Comparison of ENCODE assay signal across 10 cellular contexts in genomic region chr6:166006593-166007301, GRCh38.
DNase-seq lines count a peak whose midpoint lies in the region; ATAC-seq, FAIRE-seq and TF ChIP-seq lines count a peak whose summit lies in the region.
"Had no signal": no experiment of that assay in that cellular context is flagged by ENCODE, and none has a peak within 500 bp of the region (broad histone marks: within the 10 kb centered on the region; RNA-seq: fewer than 3 reads in every experiment).

No MANE protein-coding gene starts in this region.

- H3K36me3 Mint-ChIP-seq in astrocyte (ENCODE audit: low read depth, unreplicated experiment): no peaks in the 10 kb centered on the region
- H3K36me3 Mint-ChIP-seq in activated T-cell treated with anti-CD3 and anti-CD28 coated beads, Interleukin-2, amount 50 U/mL, for 24 hours (ENCODE audit: low read depth): no peaks in the 10 kb centered on the region

- H3K4me1 Mint-ChIP-seq in astrocyte (ENCODE audit: low read depth, unreplicated experiment): peaks cover 28% of the 10 kb centered on the region
- peaks cover 7% of the 10 kb centered on the region for H3K4me1 Mint-ChIP-seq in activated T-cell treated with anti-CD3 and anti-CD28 coated beads, Interleukin-2, amount 50 U/mL, for 24 hours (ENCODE audit: low read depth)

- H3K27me3 ChIP-seq in astrocyte (ENCODE audit: insufficient read depth, low read length) (no peaks in the 10 kb centered on the region), stomach (peaks cover 6 to 71% (median 48%) of the 10 kb centered on the region in 3 donors)

- CTCF ChIA-PET in HEK293 (lab: Yijun Ruan, JAX): interaction anchor here (0.8 to 1.8 kb wide), 7 partner anchors 14 to 124 kb away, joined by 3 to 8 read pairs (median 3); no protein-coding TSS in a partner anchor

- WGBS in stomach, 5 donors: 9 to 14% (median 10%) methylated on average over 12 of the region's 12 CpGs

- DNase-seq in astrocyte (ENCODE audit: low read depth) (peak; percentile 87), iris pigment epithelial cell (ENCODE audit: low read depth) (peak; percentile 71), stomach (no peak), foreskin melanocyte (no peak), SKM-1 treated with dmso at 0.1 percent for 144 hours (lab: John Stamatoyannopoulos, UW; ENCODE audit: unreplicated experiment) (no peak)
- DNase-seq in activated T-cell treated with anti-CD3 and anti-CD28 coated beads, Interleukin-2, amount 50 U/mL, for 24 hours: no peak
- DNase-seq: Karpas-422; stimulated activated naive CD4-positive, alpha-beta T cell had no signal

- POLR2A ChIA-PET in HEK293 (lab: Yijun Ruan, JAX): no interaction called here

- peak overlapping the region; percentile 17; the same call in 1 of the 2 replicates for H3K27ac ChIP-seq in HEK293 (ENCODE audit: extremely low read depth, low read depth, low read length)
- H3K27ac ChIP-seq in astrocyte (ENCODE audit: low read depth, low read length): peak overlapping the region; percentile 79
- H3K27ac ChIP-seq in stomach: peak overlapping the region; percentile 17 to 89 (median 74)

- H3K36me3 ChIP-seq in HEK293 (ENCODE audit: control insufficient read depth in 2 of 2, insufficient read depth in 1 of 2, low read length in 2 of 2) (no peaks in the 10 kb centered on the region), astrocyte (ENCODE audit: insufficient read depth, low read length) (no peaks in the 10 kb centered on the region), stomach (no peaks in the 10 kb centered on the region)

- peaks cover 13% of the 10 kb centered on the region for H3K4me1 ChIP-seq in HEK293 (ENCODE audit: control insufficient read depth, insufficient read depth, low read length)
- H3K4me1 ChIP-seq in astrocyte (ENCODE audit: insufficient read depth, low read length): peaks cover 31% of the 10 kb centered on the region
- H3K4me1 ChIP-seq in stomach: peaks cover 32 to 51% (median 45%) of the 10 kb centered on the region in 4 donors

- H3K9me3 Mint-ChIP-seq in astrocyte (ENCODE audit: unreplicated experiment): peaks cover 9% of the 10 kb centered on the region
- no peaks in the 10 kb centered on the region for H3K9me3 Mint-ChIP-seq in activated T-cell treated with anti-CD3 and anti-CD28 coated beads, Interleukin-2, amount 50 U/mL, for 24 hours

- peak; percentile 17 for FAIRE-seq in astrocyte (lab: Jason Lieb, UNC)

- intact Hi-C loops in stomach (cut with DNase I; ENCODE audit: low total_unique reads): no loop called here

- H4K20me1 ChIP-seq in astrocyte (ENCODE audit: insufficient read depth, low read length): no peaks in the 10 kb centered on the region

- H3K9me3 ChIP-seq in HEK293 (ENCODE audit: control insufficient read depth, insufficient read depth, low read depth, low read length): no peaks in the 10 kb centered on the region
- no peaks in the 10 kb centered on the region for H3K9me3 ChIP-seq in astrocyte (ENCODE audit: insufficient read depth, low read depth, low read length)
- no peaks in the 10 kb centered on the region for H3K9me3 ChIP-seq in stomach

- peak overlapping the region; percentile 27 for H3K4me3 ChIP-seq in HEK293 (ENCODE audit: low read depth, low read length)
- peak overlapping the region; percentile 59 for H3K4me3 ChIP-seq in astrocyte (ENCODE audit: insufficient read depth, low read depth, low read length)
- peak overlapping the region; percentile 35 to 46 (median 45) for H3K4me3 ChIP-seq in stomach

- ATAC-seq in GM21576 (IDR thresholded peaks at IDR 0.05; ENCODE audit: unreplicated experiment): no peak

- H3K79me2 ChIP-seq in astrocyte (ENCODE audit: insufficient read depth, low read length): no peaks in the 10 kb centered on the region

- H3K9ac ChIP-seq in astrocyte (ENCODE audit: low read length): peak overlapping the region; percentile 86

- TF ChIP-seq CTCF in HEK293 (tag by site-specific recombination; IDR thresholded peaks at IDR 0.05): no peak
- TF ChIP-seq CTCF in astrocyte (IDR thresholded peaks at IDR 0.05; ENCODE audit: insufficient read depth, low read depth, low read length): no peak
- no peak for TF ChIP-seq CTCF in stomach (IDR thresholded peaks at IDR 0.05)

- peak overlapping the region; percentile 40 for H2AFZ ChIP-seq in astrocyte (ENCODE audit: low read depth, low read length)

- peak; percentile 51 for TF ChIP-seq EP300 in stomach (IDR thresholded peaks at IDR 0.05)

- no peak for TF ChIP-seq POLR2A in stomach (IDR thresholded peaks at IDR 0.05)

- no peak overlapping the region for H3K4me3 Mint-ChIP-seq in astrocyte (ENCODE audit: unreplicated experiment)
- no peak overlapping the region for H3K4me3 Mint-ChIP-seq in activated T-cell treated with anti-CD3 and anti-CD28 coated beads, Interleukin-2, amount 50 U/mL, for 24 hours

- H3K27me3 Mint-ChIP-seq in astrocyte (ENCODE audit: low read depth, unreplicated experiment): peaks cover 50% of the 10 kb centered on the region
- peaks cover 71% of the 10 kb centered on the region for H3K27me3 Mint-ChIP-seq in activated T-cell treated with anti-CD3 and anti-CD28 coated beads, Interleukin-2, amount 50 U/mL, for 24 hours

- no peak overlapping the region for H3K27ac Mint-ChIP-seq in astrocyte (ENCODE audit: unreplicated experiment)
- no peak overlapping the region for H3K27ac Mint-ChIP-seq in activated T-cell treated with anti-CD3 and anti-CD28 coated beads, Interleukin-2, amount 50 U/mL, for 24 hours

- H3K4me2 ChIP-seq in astrocyte (ENCODE audit: low read length): peak overlapping the region; percentile 98

TF ChIP-seq in HEK293, 187 proteins besides CTCF, POLR2A, EP300 and RAD21 (continues in another document):
- peak; percentile 61 for TF ChIP-seq ZNF335 (tag by site-specific recombination; conservative IDR thresholded peaks at IDR 0.05)
- TF ChIP-seq ZNF704 (tag by site-specific recombination; IDR thresholded peaks at IDR 0.05): no peak
- peak; percentile 44; the same call in 1 of the 2 replicates for TF ChIP-seq ZBTB44 (tag by site-specific recombination; IDR thresholded peaks at IDR 0.05)
- TF ChIP-seq SP7 (tag by site-specific recombination; IDR thresholded peaks at IDR 0.05): no peak; the same call in 1 of the 2 replicates
- no peak for TF ChIP-seq KLF16 (tag by site-specific recombination; IDR thresholded peaks at IDR 0.05)
- no peak for TF ChIP-seq FEZF1 (tag by site-specific recombination; IDR thresholded peaks at IDR 0.05)
- TF ChIP-seq PATZ1 (tag by site-specific recombination; IDR thresholded peaks at IDR 0.05): 0 out of 2 replicates have a peak, but pooled peaks have one; percentile 2
- no peak for TF ChIP-seq BCL11B (tag by site-specific recombination; IDR thresholded peaks at IDR 0.05; ENCODE audit: low read depth)
- TF ChIP-seq ZBTB26 (tag by site-specific recombination; optimal IDR thresholded peaks at IDR 0.05): no peak
- TF ChIP-seq KLF7 (tag by site-specific recombination; IDR thresholded peaks at IDR 0.05; ENCODE audit: borderline replicate concordance): no peak
- no peak for TF ChIP-seq ZNF596 (tag by site-specific recombination; IDR thresholded peaks at IDR 0.05)
- no peak for TF ChIP-seq ZNF548 (tag by site-specific recombination; IDR thresholded peaks at IDR 0.05)
- no peak for TF ChIP-seq ZBTB20 (tag by site-specific recombination; IDR thresholded peaks at IDR 0.05)
- no peak for TF ChIP-seq GLIS2 (tag by site-specific recombination; IDR thresholded peaks at IDR 0.05)
- no peak for TF ChIP-seq ZNF202 (tag by site-specific recombination; IDR thresholded peaks at IDR 0.05; ENCODE audit: borderline replicate concordance)

Comparison
In these comparisons a context has a peak if more than half of its experiments do, and no peak if none do; other contexts are left out.
1. H3K27ac ChIP-seq: peak in every context shown above with its lines; median percentile 79 in astrocyte; 74 in stomach; 17 in HEK293.
2. DNase-seq: peak in astrocyte (single experiment) and iris pigment epithelial cell (single experiment); none in stomach (single experiment), foreskin melanocyte (single experiment), SKM-1 treated with dmso at 0.1 percent for 144 hours (single experiment) and activated T-cell treated with anti-CD3 and anti-CD28 coated beads, Interleukin-2, amount 50 U/mL, for 24 hours (single experiment).
3. Peak in every context shown above with its lines, with median percentiles within 50 percentile points of each other: H3K4me3 ChIP-seq.